ENCODE assay signal across 30 cellular contexts in genomic region chr18:52352920-52353319, GRCh38. TPM values are rescaled to one million over a fixed set of nuclear protein-coding genes. Genes with fewer than 3 reads are reported as not detected.
"Had no signal": no experiment of that assay in that cellular context is flagged by ENCODE, and none has a peak within 500 bp of the region (broad histone marks: within the 10 kb centered on the region; RNA-seq: fewer than 3 reads in every experiment).

No MANE protein-coding gene starts in this region.

- H3K27ac ChIP-seq: coronary artery, parathyroid adenoma, right atrium auricular region, stomach, thoracic aorta, tibial nerve, upper lobe of left lung had no signal

- H3K4me3 ChIP-seq: coronary artery, lung, mucosa of descending colon, right atrium auricular region, smooth muscle cell, stomach, thoracic aorta, tibial nerve, upper lobe of left lung had no signal

- H3K27ac Mint-ChIP-seq: effector memory CD8-positive, alpha-beta T cell; mesothelial cell of epicardium; naive B cell; natural killer cell treated with Interleukin-12 subunit alpha and Interleukin-12 subunit beta and Interleukin-15 and Interleukin-18, amount 100 ng/mL, for 72 hours; progenitor cell of endocrine pancreas; stimulated activated effector memory CD8-positive, alpha-beta T cell treated with anti-CD3 and anti-CD28 coated beads, Interleukin-12 subunit alpha, Interleukin-12 subunit beta, amount 100 ng/mL, for 72 hours had no signal

- H3K4me3 Mint-ChIP-seq: effector memory CD8-positive, alpha-beta T cell; mesothelial cell of epicardium; natural killer cell treated with Interleukin-12 subunit alpha and Interleukin-12 subunit beta and Interleukin-15 and Interleukin-18, amount 100 ng/mL, for 72 hours; neural crest cell; stimulated activated effector memory CD8-positive, alpha-beta T cell treated with anti-CD3 and anti-CD28 coated beads, Interleukin-12 subunit alpha, Interleukin-12 subunit beta, amount 100 ng/mL, for 72 hours had no signal

- ATAC-seq: effector memory CD8-positive, alpha-beta T cell; left lobe of liver; mucosa of descending colon; natural killer cell treated with Interleukin-12 subunit alpha and Interleukin-12 subunit beta and Interleukin-15 and Interleukin-18, amount 100 ng/mL, for 72 hours; stimulated activated effector memory CD8-positive, alpha-beta T cell treated with anti-CD3 and anti-CD28 coated beads, Interleukin-12 subunit alpha, Interleukin-12 subunit beta, amount 100 ng/mL, for 72 hours had no signal

- H3K27me3 Mint-ChIP-seq: effector memory CD8-positive, alpha-beta T cell; natural killer cell treated with Interleukin-12 subunit alpha and Interleukin-12 subunit beta and Interleukin-15 and Interleukin-18, amount 100 ng/mL, for 72 hours had no signal

- H3K9me3 Mint-ChIP-seq: mesothelial cell of epicardium had no signal

- H3K36me3 ChIP-seq: right atrium auricular region, stomach, thoracic aorta, tibial nerve, upper lobe of left lung had no signal

- H3K9ac ChIP-seq: parathyroid adenoma had no signal

- H2AFZ ChIP-seq: parathyroid adenoma had no signal

- H3K4me2 ChIP-seq: smooth muscle cell had no signal

- H3K36me3 Mint-ChIP-seq: mesothelial cell of epicardium; naive B cell; natural killer cell treated with Interleukin-12 subunit alpha and Interleukin-12 subunit beta and Interleukin-15 and Interleukin-18, amount 100 ng/mL, for 72 hours; stimulated activated effector memory CD8-positive, alpha-beta T cell treated with anti-CD3 and anti-CD28 coated beads, Interleukin-12 subunit alpha, Interleukin-12 subunit beta, amount 100 ng/mL, for 72 hours had no signal

- H3K4me1 Mint-ChIP-seq: mesothelial cell of epicardium; naive B cell; stimulated activated effector memory CD8-positive, alpha-beta T cell treated with anti-CD3 and anti-CD28 coated beads, Interleukin-12 subunit alpha, Interleukin-12 subunit beta, amount 100 ng/mL, for 72 hours had no signal

- H3K4me1 ChIP-seq: parathyroid adenoma, right atrium auricular region, tibial nerve, upper lobe of left lung had no signal

- H3K27me3 ChIP-seq: right atrium auricular region, stomach, tibial nerve, upper lobe of left lung had no signal

- DNase-seq: dermis blood vessel endothelial cell; effector memory CD8-positive, alpha-beta T cell; mesenchymal stem cell; mucosa of descending colon; naive B cell; stimulated activated CD4-positive, alpha-beta T cell treated with anti-CD3 and anti-CD28 coated beads, Interleukin-2, amount 100 ng/mL, for 24 hours; stimulated activated CD4-positive, alpha-beta T cell treated with anti-CD3 and anti-CD28 coated beads, Interleukin-4, amount 100 ng/mL, for 24 hours; stimulated activated naive CD4-positive, alpha-beta T cell treated with Interleukin-2 at 50 U/mL for 16 hours; stomach; upper lobe of left lung had no signal

- H3K9me3 ChIP-seq: mucosa of descending colon, right atrium auricular region, stomach, thoracic aorta, tibial nerve, upper lobe of left lung had no signal

RNA-seq across cellular contexts. Expression of gene DCC, which starts 12.9 kb away (rescaled TPM):
- total RNA-seq: chondrocyte; dermis blood vessel endothelial cell; fibroblast of villous mesenchyme; left lobe of liver; natural killer cell treated with Interleukin-12 subunit alpha and Interleukin-12 subunit beta and Interleukin-15 and Interleukin-18, amount 100 ng/mL, for 72 hours; osteoblast; right atrium auricular region; sciatic nerve; smooth muscle cell; subcutaneous adipose tissue; thoracic aorta had no signal
- polyA plus RNA-seq: esophagus, keratinocyte, smooth muscle cell, stomach had no signal
